Comparison of ENCODE assay signal across 19 cellular contexts in the genomic region with DNA sequence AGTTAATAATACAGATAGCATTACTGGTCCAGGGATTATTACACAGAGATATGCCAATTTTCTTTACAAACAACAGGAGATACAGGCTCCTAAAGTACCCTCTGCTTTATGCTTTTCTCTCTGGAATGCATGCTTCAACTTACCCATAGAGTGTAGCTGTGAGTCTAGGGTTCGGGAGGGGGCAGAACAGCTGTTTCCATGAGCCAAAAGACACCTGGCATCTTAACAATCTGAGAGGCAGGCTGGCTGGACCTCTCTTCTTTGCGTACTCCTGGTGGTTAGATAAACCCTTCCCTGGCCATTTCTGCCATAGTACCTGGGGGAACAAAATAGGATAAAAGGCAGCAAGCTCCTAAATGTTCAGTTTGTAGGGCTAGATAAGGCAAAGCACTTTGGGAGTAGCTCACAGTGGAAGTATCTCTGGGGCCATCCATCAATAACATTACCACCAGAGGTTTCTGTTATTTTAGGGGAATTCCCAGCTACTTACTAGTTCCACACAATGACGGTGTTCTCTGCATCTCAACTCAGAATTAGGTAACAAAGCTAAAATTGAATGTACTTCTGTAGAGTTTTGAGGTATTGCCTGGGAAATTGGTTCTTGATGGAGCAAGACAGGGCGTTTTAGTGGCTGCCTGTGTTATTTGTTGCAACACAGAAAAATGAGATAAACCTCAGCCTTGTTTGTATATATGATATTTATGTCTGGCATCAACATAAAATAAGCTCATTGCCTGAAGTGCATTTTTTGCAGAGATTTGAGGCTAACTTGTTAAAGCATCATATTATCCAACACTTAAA. TPM values are rescaled to one million over a fixed set of nuclear protein-coding genes. Genes with fewer than 3 reads are reported as not detected.
DNase-seq lines count a peak whose midpoint lies in the region; ATAC-seq and TF ChIP-seq lines count a peak whose summit lies in the region.
"Had no signal": no experiment of that assay in that cellular context is flagged by ENCODE, and none has a peak within 500 bp of the region (broad histone marks: within the 10 kb centered on the region; RNA-seq: fewer than 3 reads in every experiment).

No MANE protein-coding gene starts in this region.

- no peak overlapping the region for H3K9ac ChIP-seq in MM.1S (ENCODE audit: low read length)
- H3K9ac ChIP-seq: GM23248 had no signal

- no peak overlapping the region for H2AFZ ChIP-seq in MM.1S (ENCODE audit: low read length)
- H2AFZ ChIP-seq: GM23248 had no signal

- no peak overlapping the region for H3K27ac ChIP-seq in MM.1S (ENCODE audit: low read length)
- no peak overlapping the region for H3K27ac ChIP-seq in CD8-positive, alpha-beta T cell (ENCODE audit: low read depth, low read length)
- H3K27ac ChIP-seq: epithelial cell of prostate, GM23248, uterus had no signal

- H3K36me3 ChIP-seq in MM.1S (replicated peaks; ENCODE audit: insufficient read depth, low read length): no peaks in the 10 kb centered on the region
- H3K36me3 ChIP-seq in CD8-positive, alpha-beta T cell (ENCODE audit: insufficient read depth, low read length): no peaks in the 10 kb centered on the region
- H3K36me3 ChIP-seq: uterus had no signal

- H3K4me3 Mint-ChIP-seq in CD8-positive, alpha-beta T cell: no peak overlapping the region
- H3K4me3 Mint-ChIP-seq: CD8-positive, alpha-beta memory T cell had no signal

- no peaks in the 10 kb centered on the region for H3F3A ChIP-seq in MM.1S (ENCODE audit: insufficient read depth, low read length)

- intact Hi-C loops in CD8-positive, alpha-beta T cell (cut with DNase I, micrococcal nuclease): no loop called here

- H3K9me2 ChIP-seq in MM.1S (replicated peaks; ENCODE audit: insufficient read depth, low read length): no peaks in the 10 kb centered on the region

- DNase-seq in MM.1S (peak; percentile 13), midbrain (lab: John Stamatoyannopoulos, UW) (no peak), SIG-M5 (lab: John Stamatoyannopoulos, UW) (no peak)
- DNase-seq in CD8-positive, alpha-beta T cell: no peak
- DNase-seq: ACHN; activated CD4-positive, alpha-beta T cell treated with anti-CD3 and anti-CD28 coated beads, Interleukin-2, amount 50 U/mL, for 1 hour; CD8-positive, alpha-beta memory T cell; GM23248; islet precursor cell; NCI-H2029 treated with DMSO at 0.1 percent for 48 hours; occipital lobe; stimulated activated naive CD4-positive, alpha-beta T cell treated with Interleukin-2 at 50 U/mL for 16 hours; T-helper 9 cell; uterus had no signal

- no peaks in the 10 kb centered on the region for H3K36me3 Mint-ChIP-seq in CD8-positive, alpha-beta T cell
- H3K36me3 Mint-ChIP-seq: CD8-positive, alpha-beta memory T cell had no signal

- no peaks in the 10 kb centered on the region for H4K20me1 ChIP-seq in MM.1S (ENCODE audit: insufficient read depth, low read length)

- no peaks in the 10 kb centered on the region for H3K4me1 ChIP-seq in MM.1S (ENCODE audit: low read length)
- no peaks in the 10 kb centered on the region for H3K4me1 ChIP-seq in CD8-positive, alpha-beta T cell (ENCODE audit: insufficient read depth, low read length)
- H3K4me1 ChIP-seq: uterus had no signal

- POLR2A ChIA-PET in CD8-positive, alpha-beta T cell (lab: Charles Lee): no interaction called here

- TF ChIP-seq CTCF in MM.1S (IDR thresholded peaks at IDR 0.05; ENCODE audit: low read length): no peak
- no peak for TF ChIP-seq CTCF in CD8-positive, alpha-beta T cell (IDR thresholded peaks at IDR 0.05)

- no peaks in the 10 kb centered on the region for H3K4me1 Mint-ChIP-seq in CD8-positive, alpha-beta T cell (ENCODE audit: low read depth)

- no peaks in the 10 kb centered on the region for H3K79me2 ChIP-seq in MM.1S (ENCODE audit: low read length)

- peaks cover 18% of the 10 kb centered on the region for H3K27me3 Mint-ChIP-seq in CD8-positive, alpha-beta T cell (ENCODE audit: low read depth)

- ATAC-seq in GM18499 (IDR thresholded peaks at IDR 0.05; ENCODE audit: insufficient read depth, unreplicated experiment) (peak; percentile 86), GM19372 (IDR thresholded peaks at IDR 0.05; ENCODE audit: low read depth, unreplicated experiment) (peak; percentile 62), HG02798 (IDR thresholded peaks at IDR 0.05; ENCODE audit: poor library complexity, unreplicated experiment) (peak; percentile 78), HG03457 (IDR thresholded peaks at IDR 0.05; ENCODE audit: unreplicated experiment) (no peak)
- ATAC-seq in CD8-positive, alpha-beta T cell: no peak

- no peak overlapping the region for H3K4me3 ChIP-seq in MM.1S (ENCODE audit: low read length)
- no peak overlapping the region for H3K4me3 ChIP-seq in CD8-positive, alpha-beta T cell (ENCODE audit: low read depth, low read length)
- H3K4me3 ChIP-seq: GM23248, uterus had no signal

- no peaks in the 10 kb centered on the region for H3K9me3 ChIP-seq in MM.1S (replicated peaks; ENCODE audit: insufficient read depth, low read length)
- no peaks in the 10 kb centered on the region for H3K9me3 ChIP-seq in CD8-positive, alpha-beta T cell (ENCODE audit: low read length)
- H3K9me3 ChIP-seq: uterus had no signal

- H3K27me3 ChIP-seq in MM.1S (replicated peaks; ENCODE audit: insufficient read depth, low read length): no peaks in the 10 kb centered on the region
- H3K27me3 ChIP-seq in CD8-positive, alpha-beta T cell (ENCODE audit: insufficient read depth, low read length): peaks cover 6% of the 10 kb centered on the region
- H3K27me3 ChIP-seq: uterus had no signal

- H3K27ac Mint-ChIP-seq in CD8-positive, alpha-beta T cell: no peak overlapping the region
- H3K27ac Mint-ChIP-seq: CD8-positive, alpha-beta memory T cell had no signal

- no peak overlapping the region for H3K4me2 ChIP-seq in MM.1S (ENCODE audit: low read depth, low read length)

- no peaks in the 10 kb centered on the region for H3K9me3 Mint-ChIP-seq in CD8-positive, alpha-beta T cell

- CTCF ChIA-PET in CD8-positive, alpha-beta T cell (lab: Charles Lee): no interaction called here

RNA-seq across cellular contexts. Expression of gene CCDC85A, which starts 6.2 kb away (rescaled TPM):
- total RNA-seq in CD8-positive, alpha-beta T cell: not detected
- total RNA-seq: CD8-positive, alpha-beta memory T cell had no signal

Comparison
In these comparisons a context has a peak if more than half of its experiments do, and no peak if none do; other contexts are left out.
1. ATAC-seq: peak in GM18499 (single experiment), GM19372 (single experiment) and HG02798 (single experiment); none in HG03457 (single experiment) and CD8-positive, alpha-beta T cell (single experiment).